Comparison of ENCODE assay signal across 9 cellular contexts in genomic region chr2:192194065-192194865, GRCh38. TPM values are rescaled to one million over a fixed set of nuclear protein-coding genes. Genes with fewer than 3 reads are reported as not detected.
DNase-seq lines count a peak whose midpoint lies in the region; ATAC-seq lines count a peak whose summit lies in the region.
"Had no signal": no experiment of that assay in that cellular context is flagged by ENCODE, and none has a peak within 500 bp of the region (broad histone marks: within the 10 kb centered on the region; RNA-seq: fewer than 3 reads in every experiment).

No MANE protein-coding gene starts in this region.

- 2% methylated on average over 52 of the region's 52 CpGs for WGBS in thymus

- H3K27me3 ChIP-seq in thymus (ENCODE audit: control insufficient read depth, insufficient read depth): peaks cover 42% of the 10 kb centered on the region

- DNase-seq in DMS 273 (lab: John Stamatoyannopoulos, UW; ENCODE audit: unreplicated experiment): peak; percentile 66
- DNase-seq in DMS 273 treated with DMSO at 0.1 percent for 48 hours (lab: John Stamatoyannopoulos, UW): no peak
- peak; percentile 3 for DNase-seq in T-helper 9 cell
- peak; percentile 17 for DNase-seq in dermis blood vessel endothelial cell
- DNase-seq in mesenteric fat pad (ENCODE audit: low spot score): peak; percentile 87
- DNase-seq in retina: no peak

- peak; percentile 10 for ATAC-seq in HG03039 (IDR thresholded peaks at IDR 0.05; ENCODE audit: unreplicated experiment)

- peaks cover 4% of the 10 kb centered on the region for H3K4me1 ChIP-seq in thymus (ENCODE audit: control insufficient read depth, insufficient read depth, low read length)

- no peaks in the 10 kb centered on the region for H3K9me3 ChIP-seq in thymus (ENCODE audit: control insufficient read depth)

- H3K27ac ChIP-seq in thymus (ENCODE audit: low read depth): no peak overlapping the region

- H3K36me3 ChIP-seq in thymus (ENCODE audit: control insufficient read depth, insufficient read depth): no peaks in the 10 kb centered on the region

- H3K4me3 ChIP-seq in thymus (ENCODE audit: low read length): peak overlapping the region; percentile 16

RNA-seq across cellular contexts. Expression of gene TMEFF2, which starts 0.5 kb away (rescaled TPM):
- total RNA-seq in dermis blood vessel endothelial cell: 0.05 TPM in 1 of 2 replicates, not detected in the other
- not detected for total RNA-seq in mesenteric fat pad
- 0.05 TPM for polyA plus RNA-seq in thymus
- total RNA-seq: T-helper 2 cell treated with Interferon-gamma antibody and Interleukin-4, amounts not matched to agents 100 ng/mL and 5 ng/mL, for 36 hours had no signal

Comparison
In these comparisons a context has a peak if more than half of its experiments do, and no peak if none do; other contexts are left out.
1. DNase-seq: peak in DMS 273 (single experiment), T-helper 9 cell (single experiment), dermis blood vessel endothelial cell (single experiment) and mesenteric fat pad (single experiment); none in DMS 273 treated with DMSO at 0.1 percent for 48 hours (single experiment) and retina (single experiment).